9 cellular contexts compared by ENCODE assay signal in the genomic region with DNA sequence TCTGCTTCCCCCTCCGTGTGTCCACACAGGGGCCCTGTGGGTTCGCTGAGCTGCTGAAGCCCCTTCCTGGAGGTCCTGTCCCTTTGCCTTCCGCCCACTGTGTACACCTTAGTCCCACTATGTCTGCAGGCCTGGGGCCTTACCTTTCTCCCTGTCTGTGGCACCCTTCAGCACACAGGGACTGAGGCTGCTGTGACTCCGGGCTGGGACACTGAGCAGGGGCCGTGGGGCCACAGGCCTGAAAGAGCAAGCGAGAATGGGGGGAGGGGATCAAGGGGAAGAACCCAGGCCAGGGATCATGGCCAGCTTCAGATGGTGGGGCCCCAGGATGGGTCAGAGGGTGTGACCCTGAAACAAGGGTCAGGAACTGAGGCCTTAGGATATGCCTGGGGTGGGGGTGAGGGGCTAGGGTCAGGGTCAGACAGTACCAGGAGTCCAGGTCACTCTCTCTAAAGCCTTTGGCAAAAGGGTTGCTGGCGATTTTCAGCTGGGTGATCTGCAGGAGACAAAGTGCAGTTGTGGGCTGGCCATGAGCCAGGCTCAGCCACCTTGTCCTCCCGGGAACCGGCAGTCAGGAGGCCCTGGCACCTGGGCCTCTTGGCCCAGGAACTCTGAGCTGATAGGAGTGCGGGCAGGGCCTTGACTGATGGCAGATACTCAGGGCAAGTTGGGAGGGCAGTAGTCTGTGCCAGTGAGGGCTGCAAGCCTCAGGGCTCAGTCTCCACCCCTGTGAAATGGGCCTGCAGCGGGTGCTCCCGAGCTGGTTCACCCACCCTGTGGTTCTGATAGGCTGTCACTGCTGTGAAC. TPM values are rescaled to one million over a fixed set of nuclear protein-coding genes. Genes with fewer than 3 reads are reported as not detected.
A peak's percentile ranks its signal among the peaks of the same experiment; 100 is the strongest.
DNase-seq lines count a peak whose midpoint lies in the region; TF ChIP-seq lines count a peak whose summit lies in the region.
"Had no signal": no experiment of that assay in that cellular context is flagged by ENCODE, and none has a peak within 500 bp of the region (broad histone marks: within the 10 kb centered on the region; RNA-seq: fewer than 3 reads in every experiment).

No MANE protein-coding gene starts in this region.

- TF ChIP-seq CTCF in liver (IDR thresholded peaks at IDR 0.05; ENCODE audit: low read depth, low read length, missing input control) = no peak

- peak overlapping the region; percentile 34 for H3K4me2 ChIP-seq in BLaER1

- H3K27ac ChIP-seq in BLaER1 (peak overlapping the region; percentile 22; the same call in 1 of the 2 replicates), liver (ENCODE audit: low read depth in 1 of 2, low read length in 2 of 2) (peak overlapping the region; percentile 50 to 58)

- no peaks in the 10 kb centered on the region for H3K36me3 ChIP-seq in BLaER1
- H3K36me3 ChIP-seq in liver (ENCODE audit: control insufficient read depth in 4 of 4, insufficient read depth in 3 of 4, low read depth in 1 of 4, low read length in 3 of 4) = peaks cover 0 to 3% (median 1%) of the 10 kb centered on the region in 4 donors

- H3K4me1 ChIP-seq in BLaER1 = peaks cover 37% of the 10 kb centered on the region
- H3K4me1 ChIP-seq in liver (ENCODE audit: control insufficient read depth in 4 of 4, insufficient read depth in 4 of 4, low read length in 3 of 4) = peaks cover 13 to 47% (median 37%) of the 10 kb centered on the region in 4 donors

- TF ChIP-seq RAD21 in liver (IDR thresholded peaks at IDR 0.05) = peak in 1 of 2 donors; percentile 47

- H3K27me3 ChIP-seq in BLaER1 (no peaks in the 10 kb centered on the region), liver (ENCODE audit: control insufficient read depth in 4 of 4, insufficient read depth in 4 of 4, low read length in 3 of 4) (no peaks in the 10 kb centered on the region)

- H3K4me3 ChIP-seq in BLaER1 = no peak overlapping the region
- no peak overlapping the region for H3K4me3 ChIP-seq in liver (ENCODE audit: low read depth in 1 of 3, low read length in 3 of 3)

- H3K9me3 ChIP-seq in BLaER1 (no peaks in the 10 kb centered on the region), liver (ENCODE audit: control insufficient read depth in 4 of 4, low read length in 3 of 4) (no peaks in the 10 kb centered on the region)

- WGBS in liver = 38% methylated on average over 12 of the region's 12 CpGs

- DNase-seq in RPMI8226 (peak; percentile 94), NCI-H2107 treated with DMSO at 0.1 percent for 48 hours (lab: John Stamatoyannopoulos, UW; ENCODE audit: unreplicated experiment) (no peak), 8988T (no peak)
- no peak for DNase-seq in stimulated activated CD4-positive, alpha-beta T cell treated with anti-CD3 and anti-CD28 coated beads, Interleukin-15, amount 100 ng/mL, for 24 hours
- DNase-seq: MM.1S, SIG-M5 had no signal

- H3K9ac ChIP-seq in BLaER1 = peak overlapping the region; percentile 41; the same call in 1 of the 2 replicates
- no peak overlapping the region for H3K9ac ChIP-seq in liver (ENCODE audit: low read depth in 1 of 2, low read length in 2 of 2)

- no peaks in the 10 kb centered on the region for H4K20me1 ChIP-seq in BLaER1

TF ChIP-seq in liver, 16 proteins besides CTCF, POLR2A, EP300 and RAD21:
- peak; percentile 60 for TF ChIP-seq YY1 (IDR thresholded peaks at IDR 0.05)
- TF ChIP-seq NR2F2 (IDR thresholded peaks at IDR 0.05) = peak; percentile 96
- TF ChIP-seq, protein P1, sequence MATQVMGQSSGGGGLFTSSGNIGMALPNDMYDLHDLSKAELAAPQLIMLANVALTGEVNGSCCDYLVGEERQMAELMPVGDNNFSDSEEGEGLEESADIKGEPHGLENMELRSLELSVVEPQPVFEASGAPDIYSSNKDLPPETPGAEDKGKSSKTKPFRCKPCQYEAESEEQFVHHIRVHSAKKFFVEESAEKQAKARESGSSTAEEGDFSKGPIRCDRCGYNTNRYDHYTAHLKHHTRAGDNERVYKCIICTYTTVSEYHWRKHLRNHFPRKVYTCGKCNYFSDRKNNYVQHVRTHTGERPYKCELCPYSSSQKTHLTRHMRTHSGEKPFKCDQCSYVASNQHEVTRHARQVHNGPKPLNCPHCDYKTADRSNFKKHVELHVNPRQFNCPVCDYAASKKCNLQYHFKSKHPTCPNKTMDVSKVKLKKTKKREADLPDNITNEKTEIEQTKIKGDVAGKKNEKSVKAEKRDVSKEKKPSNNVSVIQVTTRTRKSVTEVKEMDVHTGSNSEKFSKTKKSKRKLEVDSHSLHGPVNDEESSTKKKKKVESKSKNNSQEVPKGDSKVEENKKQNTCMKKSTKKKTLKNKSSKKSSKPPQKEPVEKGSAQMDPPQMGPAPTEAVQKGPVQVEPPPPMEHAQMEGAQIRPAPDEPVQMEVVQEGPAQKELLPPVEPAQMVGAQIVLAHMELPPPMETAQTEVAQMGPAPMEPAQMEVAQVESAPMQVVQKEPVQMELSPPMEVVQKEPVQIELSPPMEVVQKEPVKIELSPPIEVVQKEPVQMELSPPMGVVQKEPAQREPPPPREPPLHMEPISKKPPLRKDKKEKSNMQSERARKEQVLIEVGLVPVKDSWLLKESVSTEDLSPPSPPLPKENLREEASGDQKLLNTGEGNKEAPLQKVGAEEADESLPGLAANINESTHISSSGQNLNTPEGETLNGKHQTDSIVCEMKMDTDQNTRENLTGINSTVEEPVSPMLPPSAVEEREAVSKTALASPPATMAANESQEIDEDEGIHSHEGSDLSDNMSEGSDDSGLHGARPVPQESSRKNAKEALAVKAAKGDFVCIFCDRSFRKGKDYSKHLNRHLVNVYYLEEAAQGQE (IDR thresholded peaks at IDR 0.05) = peak; percentile 39
- TF ChIP-seq, protein P2, sequence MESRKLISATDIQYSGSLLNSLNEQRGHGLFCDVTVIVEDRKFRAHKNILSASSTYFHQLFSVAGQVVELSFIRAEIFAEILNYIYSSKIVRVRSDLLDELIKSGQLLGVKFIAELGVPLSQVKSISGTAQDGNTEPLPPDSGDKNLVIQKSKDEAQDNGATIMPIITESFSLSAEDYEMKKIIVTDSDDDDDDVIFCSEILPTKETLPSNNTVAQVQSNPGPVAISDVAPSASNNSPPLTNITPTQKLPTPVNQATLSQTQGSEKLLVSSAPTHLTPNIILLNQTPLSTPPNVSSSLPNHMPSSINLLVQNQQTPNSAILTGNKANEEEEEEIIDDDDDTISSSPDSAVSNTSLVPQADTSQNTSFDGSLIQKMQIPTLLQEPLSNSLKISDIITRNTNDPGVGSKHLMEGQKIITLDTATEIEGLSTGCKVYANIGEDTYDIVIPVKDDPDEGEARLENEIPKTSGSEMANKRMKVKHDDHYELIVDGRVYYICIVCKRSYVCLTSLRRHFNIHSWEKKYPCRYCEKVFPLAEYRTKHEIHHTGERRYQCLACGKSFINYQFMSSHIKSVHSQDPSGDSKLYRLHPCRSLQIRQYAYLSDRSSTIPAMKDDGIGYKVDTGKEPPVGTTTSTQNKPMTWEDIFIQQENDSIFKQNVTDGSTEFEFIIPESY (IDR thresholded peaks at IDR 0.05) = no peak
- TF ChIP-seq FOXA1 (IDR thresholded peaks at IDR 0.05) = no peak
- TF ChIP-seq FOXA2 (IDR thresholded peaks at IDR 0.05) = no peak
- no peak for TF ChIP-seq TAF1 (conservative IDR thresholded peaks at IDR 0.05)
- TF ChIP-seq HNF4A (conservative IDR thresholded peaks at IDR 0.05) = peak; percentile 94 to 98
- TF ChIP-seq SP1 (IDR thresholded peaks at IDR 0.05) = peak; percentile 96
- TF ChIP-seq JUND (IDR thresholded peaks at IDR 0.05) = peak in 1 of 2 donors; percentile 63
- TF ChIP-seq, protein P3, sequence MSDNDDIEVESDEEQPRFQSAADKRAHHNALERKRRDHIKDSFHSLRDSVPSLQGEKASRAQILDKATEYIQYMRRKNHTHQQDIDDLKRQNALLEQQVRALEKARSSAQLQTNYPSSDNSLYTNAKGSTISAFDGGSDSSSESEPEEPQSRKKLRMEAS (IDR thresholded peaks at IDR 0.05) = no peak
- TF ChIP-seq, protein P4, sequence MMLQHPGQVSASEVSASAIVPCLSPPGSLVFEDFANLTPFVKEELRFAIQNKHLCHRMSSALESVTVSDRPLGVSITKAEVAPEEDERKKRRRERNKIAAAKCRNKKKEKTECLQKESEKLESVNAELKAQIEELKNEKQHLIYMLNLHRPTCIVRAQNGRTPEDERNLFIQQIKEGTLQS (IDR thresholded peaks at IDR 0.05) = no peak
- no peak for TF ChIP-seq GABPA (IDR thresholded peaks at IDR 0.05 in 1 of 2, conservative IDR thresholded peaks at IDR 0.05 in 1 of 2)
- TF ChIP-seq HNF4G (IDR thresholded peaks at IDR 0.05) = peak; percentile 91
- peak; percentile 93 to 95 for TF ChIP-seq RXRA (IDR thresholded peaks at IDR 0.05)
- TF ChIP-seq EGR1 (IDR thresholded peaks at IDR 0.05; ENCODE audit: low read depth in 2 of 2) = no peak

RNA-seq across cellular contexts. Expression of a gene that starts 2.6 kb away (rescaled TPM):
- total RNA-seq in liver = 10 to 100 TPM; 19.5 to 19.6 TPM
- 10 to 100 TPM; 29.3 to 66.9 TPM for polyA plus RNA-seq in liver

RNA-seq across cellular contexts. Expression of a gene that starts 7.2 kb away (rescaled TPM):
- total RNA-seq in liver = not detected
- polyA plus RNA-seq in liver = under 1 TPM; 0.12 to 0.43 TPM
- total RNA-seq: lung microvascular endothelial cell had no signal

RNA-seq across cellular contexts. Expression of a gene that starts 18.2 kb away (rescaled TPM):
- total RNA-seq in liver = 1 to 10 TPM; 2.7 to 5.8 TPM
- 10 to 100 TPM in 1 of 2 donors, 1 to 10 TPM in 1; 9.4 to 12.9 TPM for polyA plus RNA-seq in liver
- total RNA-seq: lung microvascular endothelial cell had no signal

RNA-seq across cellular contexts. Expression of a gene that starts 25.6 kb away (rescaled TPM):
- total RNA-seq in liver = 100 to 1,000 TPM in 1 of 2 donors, 10 to 100 TPM in 1; 83.6 to 162 TPM
- polyA plus RNA-seq in liver = 100 to 1,000 TPM; 163 to 172 TPM

RNA-seq across cellular contexts. Expression of a gene that starts 42.0 kb away (rescaled TPM):
- not detected for total RNA-seq in liver
- polyA plus RNA-seq in liver = not detected
- total RNA-seq: lung microvascular endothelial cell had no signal
